In genomic region chr2:152513681-152514080, GRCh38 we compare ENCODE assay signal across 1 cellular context.
TF ChIP-seq lines count a peak whose summit lies in the region.

No MANE protein-coding gene starts in this region.

TF ChIP-seq in WTC11, 78 proteins besides CTCF, POLR2A, EP300 and RAD21 (continued from another document):
- TF ChIP-seq ZNF317 (CRISPR knock-in tag; IDR thresholded peaks at IDR 0.05; ENCODE audit: borderline replicate concordance, low read depth), result no peak
- no peak for TF ChIP-seq E2F1 (CRISPR knock-in tag; IDR thresholded peaks at IDR 0.05)
- no peak for TF ChIP-seq TCF7 (CRISPR knock-in tag; IDR thresholded peaks at IDR 0.05; ENCODE audit: low read depth)
- TF ChIP-seq ZSCAN18 (CRISPR knock-in tag; IDR thresholded peaks at IDR 0.05), result no peak
- TF ChIP-seq MYBL2 (CRISPR knock-in tag; IDR thresholded peaks at IDR 0.05), result no peak
- TF ChIP-seq E2F4 (CRISPR knock-in tag; IDR thresholded peaks at IDR 0.05; ENCODE audit: borderline replicate concordance, low read depth), result no peak
- no peak for TF ChIP-seq SMAD3 (CRISPR knock-in tag; IDR thresholded peaks at IDR 0.05; ENCODE audit: borderline replicate concordance)
- no peak for TF ChIP-seq FOXP1 (CRISPR knock-in tag; IDR thresholded peaks at IDR 0.05; ENCODE audit: borderline replicate concordance)
- no peak for TF ChIP-seq FOXK1 (CRISPR knock-in tag; IDR thresholded peaks at IDR 0.05)
TF ChIP-seq in WTC11: peak in this region for 0.
